ENCODE assay signal across 8 cellular contexts in genomic region chr3:17510265-17510664, GRCh38.
"Had no signal": no experiment of that assay in that cellular context is flagged by ENCODE, and none has a peak within 500 bp of the region (broad histone marks: within the 10 kb centered on the region; RNA-seq: fewer than 3 reads in every experiment).

No MANE protein-coding gene starts in this region.

- H3K4me3 ChIP-seq: GM23338, HAP-1 had no signal

- FAIRE-seq: HepG2 had no signal

- H3K9me3 ChIP-seq: HAP-1 had no signal

- H3K4me2 ChIP-seq: GM23338 had no signal

- DNase-seq: H7, HFFc6, KG1 had no signal

- H3K27ac ChIP-seq: HL-60 had no signal

- H2AFZ ChIP-seq: GM23338 had no signal

- ATAC-seq: GM23338, HCT116, HepG2 had no signal

- H3K36me3 ChIP-seq: HAP-1 had no signal
